Comparison of ENCODE assay signal across 14 cellular contexts in genomic region chr1:2126331-2127180, GRCh38.
DNase-seq lines count a peak whose midpoint lies in the region; ATAC-seq, FAIRE-seq and TF ChIP-seq lines count a peak whose summit lies in the region.
"Had no signal": no experiment of that assay in that cellular context is flagged by ENCODE, and none has a peak within 500 bp of the region (broad histone marks: within the 10 kb centered on the region; RNA-seq: fewer than 3 reads in every experiment).

No MANE protein-coding gene starts in this region.

- no peak overlapping the region for H2AFZ ChIP-seq in K562 (ENCODE audit: low read depth, low read length)

- H3K27me3 Mint-ChIP-seq in CD4-positive, CD25-positive, alpha-beta regulatory T cell: no peaks in the 10 kb centered on the region
- no peaks in the 10 kb centered on the region for H3K27me3 Mint-ChIP-seq in natural killer cell (ENCODE audit: low read depth in 2 of 2)

- peak overlapping the region in 2 of 4 donors; percentile 64 to 66 for H3K4me3 Mint-ChIP-seq in CD4-positive, CD25-positive, alpha-beta regulatory T cell
- no peak overlapping the region for H3K4me3 Mint-ChIP-seq in natural killer cell

- no peak for FAIRE-seq in K562 (lab: Jason Lieb, UNC)
- FAIRE-seq: D721Med, HTR-8/SVneo had no signal

- peak in 1 of 2 donors; percentile 10 for ATAC-seq in CD4-positive, CD25-positive, alpha-beta regulatory T cell (ENCODE audit: low read depth in 2 of 2)
- ATAC-seq in K562 (no peak; the same call in 2 of the 3 replicates), natural killer cell (peak in 1 of 3 donors; percentile 37), GM21360 (IDR thresholded peaks at IDR 0.05; ENCODE audit: unreplicated experiment) (no peak)
- ATAC-seq: gastrocnemius medialis had no signal

- no peak overlapping the region for H3K4me3 ChIP-seq in CD4-positive, CD25-positive, alpha-beta regulatory T cell (ENCODE audit: low read depth, low read length)
- peak overlapping the region; percentile 36 for H3K4me3 ChIP-seq in Jurkat, Clone E6-1 (ENCODE audit: low read length)
- no peak overlapping the region for H3K4me3 ChIP-seq in K562
- H3K4me3 ChIP-seq: gastrocnemius medialis had no signal

- CTCF ChIA-PET in K562 (lab: Yijun Ruan, JAX; ENCODE audit: low intra/inter-chr PET ratio): no interaction called here

- TF ChIP-seq POLR2A in K562 (conservative IDR thresholded peaks at IDR 0.05) (no peak), erythroblast (IDR thresholded peaks at IDR 0.05; ENCODE audit: low read length) (no peak)

- no peaks in the 10 kb centered on the region for H3K27me3 ChIP-seq in CD4-positive, CD25-positive, alpha-beta regulatory T cell (ENCODE audit: control insufficient read depth, insufficient read depth, low read length)
- H3K27me3 ChIP-seq in K562 (ENCODE audit: control insufficient read depth in 2 of 2, insufficient read depth in 2 of 2, low read length in 2 of 2): peaks cover 43 to 51% of the 10 kb centered on the region in 2 experiments

- DNase-seq in CD4-positive, CD25-positive, alpha-beta regulatory T cell: no peak
- DNase-seq in Jurkat, Clone E6-1 (ENCODE audit: low read depth, low spot score): peak; percentile 57
- DNase-seq in K562 (ENCODE audit: extremely low read depth in 1 of 4, low spot score in 3 of 4) (no peak), natural killer cell (no peak), DMS79 treated with DMSO at 0.1 percent for 48 hours (lab: John Stamatoyannopoulos, UW) (no peak), amniotic stem cell (lab: John Stamatoyannopoulos, UW) (no peak), erythroblast (lab: John Stamatoyannopoulos, UW) (no peak)
- DNase-seq: gastrocnemius medialis, mesendoderm, NCI-H510A treated with DMSO at 0.1 percent for 48 hours, retina had no signal

- no peak for TF ChIP-seq EP300 in K562 (IDR thresholded peaks at IDR 0.05; ENCODE audit: low read length)

- no peaks in the 10 kb centered on the region for H3K9me3 ChIP-seq in CD4-positive, CD25-positive, alpha-beta regulatory T cell (ENCODE audit: control insufficient read depth in 2 of 2, low read length in 2 of 2)
- 0 out of 2 replicates have a peak, but pooled peaks cover 2% of the 10 kb centered on the region for H3K9me3 ChIP-seq in K562 (replicated peaks; ENCODE audit: control insufficient read depth, insufficient read depth, low read depth, low read length)
- H3K9me3 ChIP-seq: gastrocnemius medialis had no signal

- TF ChIP-seq RAD21 in K562 (CRISPR knock-in tag; conservative IDR thresholded peaks at IDR 0.05 in 1 of 2, IDR thresholded peaks at IDR 0.05 in 1 of 2): no peak

- H3K4me1 Mint-ChIP-seq in CD4-positive, CD25-positive, alpha-beta regulatory T cell: peaks cover 4 to 17% (median 5%) of the 10 kb centered on the region in 4 donors
- H3K4me1 Mint-ChIP-seq in natural killer cell: peaks cover 5 to 6% of the 10 kb centered on the region in 2 donors

- H3K9ac ChIP-seq in K562 (ENCODE audit: insufficient read depth in 1 of 2, low read depth in 2 of 2, low read length in 2 of 2): no peak overlapping the region; a peak in 1 of 4 replicates

- POLR2A ChIA-PET in K562 (lab: Yijun Ruan, JAX): interaction anchor here (0.5 to 1.6 kb wide), 4 partner anchors 26 to 239 kb away, joined by 3 read pairs; no protein-coding TSS in a partner anchor

- peaks cover 11% of the 10 kb centered on the region for H3K4me1 ChIP-seq in CD4-positive, CD25-positive, alpha-beta regulatory T cell (ENCODE audit: control insufficient read depth, insufficient read depth, low read length, poor library complexity, severe bottlenecking)
- H3K4me1 ChIP-seq in K562 (replicated peaks in 1 of 2; ENCODE audit: control insufficient read depth in 2 of 2, insufficient read depth in 2 of 2, low read length in 2 of 2): peaks cover 0 to 31% of the 10 kb centered on the region in 2 experiments; a peak in 3 of 5 replicates
- H3K4me1 ChIP-seq: gastrocnemius medialis had no signal

- intact Hi-C loops in K562 (cut with micrococcal nuclease): no loop called here
- intact Hi-C loops in natural killer cell (cut with micrococcal nuclease): no loop called here

- no peaks in the 10 kb centered on the region for H4K20me1 ChIP-seq in K562 (replicated peaks; ENCODE audit: control insufficient read depth, insufficient read depth, low read length)

- H3K36me3 Mint-ChIP-seq in CD4-positive, CD25-positive, alpha-beta regulatory T cell: peaks cover 4% of the 10 kb centered on the region
- H3K36me3 Mint-ChIP-seq in natural killer cell: no peaks in the 10 kb centered on the region

- no peaks in the 10 kb centered on the region for H3K9me3 Mint-ChIP-seq in CD4-positive, CD25-positive, alpha-beta regulatory T cell
- no peaks in the 10 kb centered on the region for H3K9me3 Mint-ChIP-seq in natural killer cell

- H3K79me2 ChIP-seq in K562 (ENCODE audit: control insufficient read depth, insufficient read depth, low read length): no peaks in the 10 kb centered on the region

- peak overlapping the region in 2 of 3 donors; percentile 79 to 87 for H3K27ac Mint-ChIP-seq in CD4-positive, CD25-positive, alpha-beta regulatory T cell
- H3K27ac Mint-ChIP-seq in natural killer cell: peak overlapping the region; percentile 48 to 70

- WGBS in K562 (ENCODE audit: insufficient coverage, low coverage, missing lambda C conversion rate): 9% methylated on average over 34 of the region's 39 CpGs

- no TSS peak for BruUV-seq in K562 (replicated peaks; lab: Mats Ljungman, UMichigan)

- in situ Hi-C loops in K562 (cut with MboI): no loop called here

- H3K36me3 ChIP-seq in CD4-positive, CD25-positive, alpha-beta regulatory T cell (ENCODE audit: control insufficient read depth, insufficient read depth, low read length): no peaks in the 10 kb centered on the region
- no peaks in the 10 kb centered on the region for H3K36me3 ChIP-seq in K562 (ENCODE audit: control insufficient read depth, insufficient read depth, low read length)
- H3K36me3 ChIP-seq: gastrocnemius medialis had no signal

- H3K9me1 ChIP-seq in K562 (ENCODE audit: control insufficient read depth, insufficient read depth, low read length): no peaks in the 10 kb centered on the region

- H3K4me2 ChIP-seq in K562 (ENCODE audit: insufficient read depth, low read length): no peak overlapping the region

- H3K27ac ChIP-seq in CD4-positive, CD25-positive, alpha-beta regulatory T cell (ENCODE audit: insufficient read depth, low read length, poor library complexity, severe bottlenecking): no peak overlapping the region
- no peak overlapping the region for H3K27ac ChIP-seq in K562 (ENCODE audit: extremely low read depth, low read depth, low read length)
- H3K27ac ChIP-seq: gastrocnemius medialis had no signal

- no peak for TF ChIP-seq CTCF in K562 (IDR thresholded peaks at IDR 0.05 in 2 of 3, conservative IDR thresholded peaks at IDR 0.05 in 1 of 3; ENCODE audit: insufficient read depth in 2 of 3, low read depth in 1 of 3, low read length in 3 of 3)
- TF ChIP-seq CTCF in natural killer cell (IDR thresholded peaks at IDR 0.05): no peak

TF ChIP-seq in K562, 482 proteins besides CTCF, POLR2A, EP300 and RAD21 (continues in another document):
- TF ChIP-seq USF2 (CRISPR knock-in tag; IDR thresholded peaks at IDR 0.05) (peak; percentile 34), ZNF707 (CRISPR knock-in tag; conservative IDR thresholded peaks at IDR 0.05) (no peak), IRF2 (CRISPR knock-in tag; IDR thresholded peaks at IDR 0.05) (0 out of 2 replicates have a peak, but pooled peaks have one; percentile 48), ZBTB34 (CRISPR knock-in tag; IDR thresholded peaks at IDR 0.05) (no peak), USF1 (CRISPR knock-in tag; IDR thresholded peaks at IDR 0.05) (peak; percentile 26; the same call in 1 of the 2 replicates), TFE3 (CRISPR knock-in tag; IDR thresholded peaks at IDR 0.05) (peak; percentile 27; the same call in 1 of the 2 replicates), RAD51 (IDR thresholded peaks at IDR 0.05; ENCODE audit: borderline replicate concordance, low read depth) (peak; percentile 38; the same call in 1 of the 2 replicates), HIVEP1 (CRISPR knock-in tag; IDR thresholded peaks at IDR 0.05) (no peak)
